1 cellular context compared by ENCODE assay signal in genomic region chr19:12938536-12939291, GRCh38.
A peak's percentile ranks its signal among the peaks of the same experiment; 100 is the strongest.
TF ChIP-seq lines count a peak whose summit lies in the region.

Gene CALR (plus strand): TSS chr19:12938609. CDS start chr19:12938680, 71 bp downstream.

TF ChIP-seq in GM12878, 131 proteins besides CTCF, POLR2A, EP300 and RAD21 (continued from another document and continues in another):
- TF ChIP-seq CUX1 (IDR thresholded peaks at IDR 0.05; ENCODE audit: insufficient replicate concordance, low read depth, low read length) (no peak), YBX1 (IDR thresholded peaks at IDR 0.05) (no peak), TCF7 (IDR thresholded peaks at IDR 0.05; ENCODE audit: borderline replicate concordance) (no peak), CEBPZ (IDR thresholded peaks at IDR 0.05; ENCODE audit: low read depth, low read length) (no peak; the same call in 1 of the 2 replicates), POLR2AphosphoS2 (IDR thresholded peaks at IDR 0.05; ENCODE audit: low read depth, low read length) (peak; percentile 99), CBFB (IDR thresholded peaks at IDR 0.05; ENCODE audit: low read depth) (peak; percentile 65; the same call in 1 of the 2 replicates), ZBTB33 (IDR thresholded peaks at IDR 0.05) (no peak), GATAD2B (conservative IDR thresholded peaks at IDR 0.05; ENCODE audit: low read depth) (no peak), RELB (IDR thresholded peaks at IDR 0.05; ENCODE audit: low read depth) (no peak), ASH2L (IDR thresholded peaks at IDR 0.05; ENCODE audit: borderline replicate concordance, low read depth) (no peak), GABPA (IDR thresholded peaks at IDR 0.05; ENCODE audit: low read depth) (no peak), STAT3 (IDR thresholded peaks at IDR 0.05; ENCODE audit: low read depth, low read length) (no peak), NKRF (conservative IDR thresholded peaks at IDR 0.05) (peak; percentile 95), ELK1 (IDR thresholded peaks at IDR 0.05; ENCODE audit: low read depth, low read length) (no peak), ZZZ3 (IDR thresholded peaks at IDR 0.05; ENCODE audit: control insufficient read depth, insufficient read length, low read depth) (no peak), USF2 (IDR thresholded peaks at IDR 0.05; ENCODE audit: borderline replicate concordance, low read depth, low read length) (no peak), PAX8 (IDR thresholded peaks at IDR 0.05) (no peak), FOXM1 (IDR thresholded peaks at IDR 0.05; ENCODE audit: low read depth, low read length) (no peak), RFX5 (IDR thresholded peaks at IDR 0.05; ENCODE audit: low read depth, low read length) (no peak), WRNIP1 (IDR thresholded peaks at IDR 0.05; ENCODE audit: borderline replicate concordance, low read depth, low read length) (no peak), SUZ12 (IDR thresholded peaks at IDR 0.05; ENCODE audit: unreplicated experiment) (no peak), TCF12 (IDR thresholded peaks at IDR 0.05; ENCODE audit: low read depth, low read length) (0 out of 2 replicates have a peak, but pooled peaks have one; percentile 65), TAF1 (IDR thresholded peaks at IDR 0.05; ENCODE audit: borderline replicate concordance, low read depth, low read length) (peak; percentile 92), RBBP5 (conservative IDR thresholded peaks at IDR 0.05) (no peak), ZNF207 (IDR thresholded peaks at IDR 0.05; ENCODE audit: borderline replicate concordance) (peak; percentile 92), MYC (IDR thresholded peaks at IDR 0.05; ENCODE audit: insufficient read depth, insufficient read length, insufficient replicate concordance, low read length, severe bottlenecking) (peak; percentile 2), EGR1 (IDR thresholded peaks at IDR 0.05; ENCODE audit: borderline replicate concordance in 1 of 2, low read depth in 2 of 2, low read length in 2 of 2) (peak in 1 of 2 experiments; percentile 89; a peak in 2 of 3 replicates), EED (IDR thresholded peaks at IDR 0.05; ENCODE audit: low read depth) (no peak), MYB (IDR thresholded peaks at IDR 0.05; ENCODE audit: borderline replicate concordance, low read depth, low read length) (no peak), HCFC1 (IDR thresholded peaks at IDR 0.05; ENCODE audit: low read length) (0 out of 2 replicates have a peak, but pooled peaks have one; percentile 36), RCOR1 (conservative IDR thresholded peaks at IDR 0.05; ENCODE audit: low read depth, low read length) (no peak), NR2F1 (conservative IDR thresholded peaks at IDR 0.05) (no peak; the same call in 1 of the 2 replicates), ZBTB4 (CRISPR knock-in tag; IDR thresholded peaks at IDR 0.05) (no peak), NRF1 (conservative IDR thresholded peaks at IDR 0.05; ENCODE audit: low read depth, low read length) (no peak)
